In genomic region chr11:49230534-49230933, GRCh38 we compare ENCODE assay signal across 9 cellular contexts. TPM values are rescaled to one million over a fixed set of nuclear protein-coding genes. Genes with fewer than 3 reads are reported as not detected.
"Had no signal": no experiment of that assay in that cellular context is flagged by ENCODE, and none has a peak within 500 bp of the region (broad histone marks: within the 10 kb centered on the region; RNA-seq: fewer than 3 reads in every experiment).

No MANE protein-coding gene starts in this region.

RNA-seq across cellular contexts. Expression of gene FOLH1, which starts 22.1 kb away (rescaled TPM):
- total RNA-seq: activated CD4-positive, alpha-beta memory T cell treated with anti-CD3 and anti-CD28 coated beads for 36 hours; activated CD4-positive, alpha-beta T cell treated with anti-CD3 and anti-CD28 coated beads for 36 hours; activated CD8-positive, alpha-beta memory T cell treated with anti-CD3 and anti-CD28 coated beads, Interleukin-2, amount 10 ng/mL, durations not matched to agents 7 days and 5 days; activated naive CD4-positive, alpha-beta T cell treated with anti-CD3 and anti-CD28 coated beads for 36 hours; activated T-helper 2 cell treated with anti-CD3 and anti-CD28 coated beads, Interferon-gamma antibody, Interleukin-2, Interleukin-4, amounts not matched to agents 10 μg/mL and 5 μg/mL and 100 μg/mL, durations not matched to agents 14 hours and 24 hours and 36 hours; ascending aorta; bronchial epithelial cell; naive thymus-derived CD8-positive, alpha-beta T cell; T-helper 1 cell treated with Interleukin-12 subunit alpha and Interleukin-12 subunit beta and Interleukin-4 antibody, amounts not matched to agents 30 ng/mL and 1 ng/mL, for 36 hours had no signal
- polyA plus RNA-seq: naive thymus-derived CD8-positive, alpha-beta T cell had no signal
